In genomic region chr15:52178765-52179164, GRCh38 we compare ENCODE assay signal across 8 cellular contexts. TPM values are rescaled to one million over a fixed set of nuclear protein-coding genes. Genes with fewer than 3 reads are reported as not detected.
DNase-seq lines count a peak whose midpoint lies in the region; ATAC-seq and TF ChIP-seq lines count a peak whose summit lies in the region.

No MANE protein-coding gene starts in this region.

- no peaks in the 10 kb centered on the region for H3K36me3 ChIP-seq in esophagus muscularis mucosa
- H3K36me3 ChIP-seq in psoas muscle (ENCODE audit: insufficient read depth in 1 of 2, low read depth in 1 of 2): no peaks in the 10 kb centered on the region

- WGBS in esophagus muscularis mucosa: 29% methylated on average over 10 of the region's 10 CpGs
- whole genome bisulfite sequencing in psoas muscle, 3 donors: 29 to 39% (median 31%) methylated on average over 10 of the region's 10 CpGs

- H3K4me3 ChIP-seq in esophagus muscularis mucosa (peak overlapping the region; percentile 78 to 85 (median 82)), psoas muscle (peak overlapping the region; percentile 82)

- H3K27me3 ChIP-seq in esophagus muscularis mucosa: peaks cover 0 to 6% (median 0%) of the 10 kb centered on the region in 4 donors
- peaks cover 0 to 31% (median 2%) of the 10 kb centered on the region in 3 donors for H3K27me3 ChIP-seq in psoas muscle (ENCODE audit: insufficient read depth in 3 of 3, low read length in 2 of 3)

- no peak for TF ChIP-seq EP300 in esophagus muscularis mucosa (IDR thresholded peaks at IDR 0.05)

- POLR2A ChIA-PET in RWPE1 (lab: Yijun Ruan, JAX; ENCODE audit: low non-redundant PET): interaction anchor here (0.7 kb wide), 1 partner anchor 115 kb away, joined by 3 read pairs; no protein-coding TSS in a partner anchor

- intact Hi-C loops in esophagus muscularis mucosa (cut with DNase I) (no loop called here), psoas muscle (cut with DNase I) (no loop called here)

- DNase-seq in ELR (ENCODE audit: low read depth) (peak; percentile 6), RWPE1 (ENCODE audit: low spot score) (peak; percentile 16), esophagus muscularis mucosa (ENCODE audit: extremely low spot score) (peak; percentile 64), psoas muscle (no peak), DMS79 (lab: John Stamatoyannopoulos, UW) (no peak), hippocampal formation (lab: John Stamatoyannopoulos, UW) (no peak), NCI-H1930 (lab: John Stamatoyannopoulos, UW) (no peak)

- no peak for TF ChIP-seq POLR2A in esophagus muscularis mucosa (IDR thresholded peaks at IDR 0.05; ENCODE audit: low read depth)

- H3K9me3 ChIP-seq in esophagus muscularis mucosa (no peaks in the 10 kb centered on the region), psoas muscle (no peaks in the 10 kb centered on the region)

- no peak for ATAC-seq in psoas muscle
- ATAC-seq in HG03280 (IDR thresholded peaks at IDR 0.05; ENCODE audit: unreplicated experiment): no peak

- CTCF ChIA-PET in RWPE1 (lab: Yijun Ruan, JAX): interaction anchor here (0.9 kb wide), 1 partner anchor 261 kb away, joined by 4 read pairs; no protein-coding TSS in a partner anchor

- H3K27ac ChIP-seq in RWPE1 (peak overlapping the region; percentile 92), esophagus muscularis mucosa (replicated peaks in 1 of 4) (peak overlapping the region; percentile 86 to 91 (median 89)), psoas muscle (no peak overlapping the region)

- H3K4me1 ChIP-seq in esophagus muscularis mucosa: peaks cover 10 to 18% (median 15%) of the 10 kb centered on the region in 4 donors
- no peaks in the 10 kb centered on the region for H3K4me1 ChIP-seq in psoas muscle

- TF ChIP-seq CTCF in RWPE1 (conservative IDR thresholded peaks at IDR 0.05; ENCODE audit: low read depth) (no peak), esophagus muscularis mucosa (IDR thresholded peaks at IDR 0.05) (no peak), psoas muscle (IDR thresholded peaks at IDR 0.05) (no peak)

RNA-seq across cellular contexts. Expression of gene GNB5, which starts 12.4 kb away (rescaled TPM):
- total RNA-seq in esophagus muscularis mucosa (10 to 100 TPM; 26.7 to 50.1 (median 36.2) TPM), psoas muscle (1 to 10 TPM; 1.1 to 2.5 (median 1.4) TPM)
- 1 to 10 TPM in 2 of 3 donors, under 1 TPM in 1; 0.86 to 1.5 (median 1.3) TPM for polyA plus RNA-seq in psoas muscle

Comparison
In these comparisons a context has a peak if more than half of its experiments do, and no peak if none do; other contexts are left out.
1. DNase-seq: peak in ELR (single experiment), RWPE1 (single experiment) and esophagus muscularis mucosa (single experiment); none in psoas muscle (0 of 2), DMS79 (single experiment), hippocampal formation (0 of 2) and NCI-H1930 (0 of 2).
2. RNA of gene GNB5, which starts 12.4 kb away (total RNA-seq): 26.7 to 50.1 TPM in esophagus muscularis mucosa; 1.1 to 2.5 TPM in psoas muscle; every median in the first group is over 4 times any median in the second.